Comparison of ENCODE assay signal across 8 cellular contexts in genomic region chr4:9495450-9495849, GRCh38. TPM values are rescaled to one million over a fixed set of nuclear protein-coding genes. Genes with fewer than 3 reads are reported as not detected.
A peak's percentile ranks its signal among the peaks of the same experiment; 100 is the strongest.
DNase-seq lines count a peak whose midpoint lies in the region; ATAC-seq and TF ChIP-seq lines count a peak whose summit lies in the region.
"Not testable (repeated sequence)": the region's sequence is repeated elsewhere in the genome, so short reads cannot be mapped to it uniquely, and the experiment has no call there.

No MANE protein-coding gene starts in this region.

- not testable (repeated sequence) for H3K9me3 ChIP-seq in A673 (ENCODE audit: low read depth, low read length, poor library complexity, severe bottlenecking); T-helper 17 cell (ENCODE audit: control insufficient read depth, low read length, poor library complexity, severe bottlenecking)

- POLR2A ChIA-PET in A673 (lab: Charles Lee; ENCODE audit: low non-redundant PET), result not testable (repeated sequence)

- not testable (repeated sequence) for H3K4me3 ChIP-seq in A673 (ENCODE audit: low read depth, low read length, poor library complexity, severe bottlenecking)

- not testable (repeated sequence) for H3K4me1 ChIP-seq in A673 (ENCODE audit: insufficient read depth, low read length, poor library complexity, severe bottlenecking)

- ATAC-seq in T-helper 17 cell, result not testable (repeated sequence)

- TF ChIP-seq CTCF in A673 (conservative IDR thresholded peaks at IDR 0.05; ENCODE audit: low read depth, low read length) (peak; percentile 35), GM13977 (IDR thresholded peaks at IDR 0.05; ENCODE audit: extremely low read depth, insufficient read depth, missing control alignments) (peak; percentile 29)

- not testable (repeated sequence) for H3K27me3 ChIP-seq in A673 (replicated peaks; ENCODE audit: insufficient read depth, low read depth, low read length, poor library complexity)

- peaks cover 26% of the 10 kb centered on the region for H3K27me3 Mint-ChIP-seq in T-helper 17 cell

- H3K36me3 ChIP-seq in A673 (ENCODE audit: insufficient read depth, low read length, poor library complexity, severe bottlenecking), result not testable (repeated sequence)

- not testable (repeated sequence) for H3K27ac ChIP-seq in A673 (ENCODE audit: low read depth, low read length, poor library complexity, severe bottlenecking)

- peak; percentile 24 for DNase-seq in A673 (ENCODE audit: low spot score)
- DNase-seq in GM13977 (ENCODE audit: low spot score), result peak; percentile 41
- DNase-seq in NCI-H2107 (lab: John Stamatoyannopoulos, UW), result peak; percentile 2
- DNase-seq in T-helper 17 cell, result peak; percentile 14 to 34 (median 32)
- peak; percentile 83 for DNase-seq in activated effector memory CD4-positive, alpha-beta T cell treated with anti-CD3 and anti-CD28 coated beads, Interleukin-2, amount 50 U/mL, for 16 hours
- peak; percentile 0 for DNase-seq in fibroblast of the conjunctiva (ENCODE audit: low read depth)
- peak; percentile 26 for DNase-seq in middle frontal gyrus (ENCODE audit: extremely low spot score, low spot score)
- DNase-seq in stimulated activated CD4-positive, alpha-beta T cell treated with anti-CD3 and anti-CD28 coated beads, Interleukin-4, amount 100 ng/mL, for 48 hours (ENCODE audit: low read depth in 2 of 2), result peak; percentile 70 to 78

- CTCF ChIA-PET in A673 (lab: Charles Lee), result interaction anchor here (0.6 kb wide), 1 partner anchor 27 kb away, joined by 3 read pairs; no protein-coding TSS in a partner anchor

- not testable (repeated sequence) for H3K36me3 Mint-ChIP-seq in T-helper 17 cell (ENCODE audit: low read depth)

- not testable (repeated sequence) for H3K4me3 Mint-ChIP-seq in T-helper 17 cell

- H3K4me1 Mint-ChIP-seq in T-helper 17 cell, result not testable (repeated sequence)

- H3K27ac Mint-ChIP-seq in T-helper 17 cell, result not testable (repeated sequence)

- in situ Hi-C loops in GM13977 (cut with MboI; ENCODE audit: low pct_unique_long_range_greater_than_20kb, low sequenced_read_pairs, unreplicated experiment), result not testable (repeated sequence)

- BruUV-seq in A673 (replicated peaks; lab: Mats Ljungman, UMichigan), result not testable (repeated sequence)

- intact Hi-C loops in A673 (cut with micrococcal nuclease; ENCODE audit: unreplicated experiment), result not testable (repeated sequence)

RNA-seq across cellular contexts. Expression of gene DEFB131A, which starts 51.2 kb away (rescaled TPM):
- total RNA-seq in A673 (2021), result not detected in 2 replicates
- not detected for total RNA-seq in T-helper 17 cell

Comparison
In these comparisons a context has a peak if more than half of its experiments do, and no peak if none do; other contexts are left out.
1. DNase-seq: peak in every context shown above with its lines; median percentile 83 in activated effector memory CD4-positive, alpha-beta T cell treated with anti-CD3 and anti-CD28 coated beads, Interleukin-2, amount 50 U/mL, for 16 hours; 74 in stimulated activated CD4-positive, alpha-beta T cell treated with anti-CD3 and anti-CD28 coated beads, Interleukin-4, amount 100 ng/mL, for 48 hours; 41 in GM13977; 32 in T-helper 17 cell; 26 in middle frontal gyrus; 24 in A673; 2 in NCI-H2107; 0 in fibroblast of the conjunctiva.